26 cellular contexts compared by ENCODE assay signal in genomic region chr16:31438414-31438813, GRCh38. TPM values are rescaled to one million over a fixed set of nuclear protein-coding genes. Genes with fewer than 3 reads are reported as not detected.
DNase-seq lines count a peak whose midpoint lies in the region; ATAC-seq and TF ChIP-seq lines count a peak whose summit lies in the region.
"Had no signal": no experiment of that assay in that cellular context is flagged by ENCODE, and none has a peak within 500 bp of the region (broad histone marks: within the 10 kb centered on the region; RNA-seq: fewer than 3 reads in every experiment).

No MANE protein-coding gene starts in this region.

- H3K9me3 ChIP-seq in cardiac muscle cell (ENCODE audit: low read depth) (no peaks in the 10 kb centered on the region), Karpas-422 (ENCODE audit: low read length) (no peaks in the 10 kb centered on the region), sigmoid colon (no peaks in the 10 kb centered on the region)
- H3K9me3 ChIP-seq: BLaER1, HAP-1 had no signal

- H4K20me1 ChIP-seq in Karpas-422 (ENCODE audit: insufficient read depth, low read depth, low read length): no peaks in the 10 kb centered on the region
- H4K20me1 ChIP-seq: BLaER1 had no signal

- H3K4me1 ChIP-seq in cardiac muscle cell (ENCODE audit: low read depth): peaks cover 14% of the 10 kb centered on the region
- H3K4me1 ChIP-seq in Karpas-422 (ENCODE audit: low read length): peaks cover 29% of the 10 kb centered on the region
- H3K4me1 ChIP-seq in sigmoid colon: peaks cover 0 to 12% (median 7%) of the 10 kb centered on the region in 4 donors

- DNase-seq in cardiac muscle cell (ENCODE audit: low read depth in 1 of 2, low spot score in 1 of 2) (peak in 1 of 2 donors; percentile 32), left ventricle myocardium superior (no peak), Karpas-422 (no peak), chondrocyte (ENCODE audit: low spot score) (peak; percentile 5), sigmoid colon (peak; percentile 25), Calu3 (no peak), NCI-H446 treated with DMSO at 0.1 percent for 48 hours (lab: John Stamatoyannopoulos, UW) (no peak), posterior vena cava (ENCODE audit: low spot score) (no peak)
- DNase-seq: NCI-H1092, NCI-H1417 treated with DMSO at 0.1 percent for 48 hours, NCI-H1694 treated with DMSO at 0.1 percent for 48 hours, NCI-H2081, NCI-H345, NCI-H524, NCI-H748 treated with DMSO at 0.1 percent for 48 hours, RPMI8226, SHP77 had no signal

- H3K27ac ChIP-seq in cardiac muscle cell (peak overlapping the region; percentile 8), Karpas-422 (ENCODE audit: low read length) (no peak overlapping the region), sigmoid colon (no peak overlapping the region)
- H3K27ac ChIP-seq: BLaER1 had no signal

- H3K4me3 Mint-ChIP-seq in chondrocyte (ENCODE audit: unreplicated experiment) (no peak overlapping the region), Calu3 (ENCODE audit: low read depth, unreplicated experiment) (no peak overlapping the region)
- H3K4me3 Mint-ChIP-seq: CD4-positive, CD25-positive, alpha-beta regulatory T cell; GM23338 had no signal

- H3K9me2 ChIP-seq in Karpas-422 (replicated peaks; ENCODE audit: insufficient read depth, low read length): no peaks in the 10 kb centered on the region

- no peaks in the 10 kb centered on the region for H3K36me3 Mint-ChIP-seq in chondrocyte (ENCODE audit: low read depth)
- peaks cover 17% of the 10 kb centered on the region for H3K36me3 Mint-ChIP-seq in Calu3 (ENCODE audit: insufficient read depth, unreplicated experiment)
- H3K36me3 Mint-ChIP-seq: CD4-positive, CD25-positive, alpha-beta regulatory T cell had no signal

- no peak for TF ChIP-seq EP300 in sigmoid colon (IDR thresholded peaks at IDR 0.05)

- H3K4me2 ChIP-seq in Karpas-422 (ENCODE audit: low read depth, low read length, poor library complexity, severe bottlenecking): peak overlapping the region; percentile 73
- H3K4me2 ChIP-seq: GM23338 had no signal

- no peak overlapping the region for H2AFZ ChIP-seq in Karpas-422 (ENCODE audit: low read length)
- H2AFZ ChIP-seq: GM23338 had no signal

- no peak for TF ChIP-seq POLR2A in sigmoid colon (IDR thresholded peaks at IDR 0.05)

- no peak overlapping the region for H3K4me3 ChIP-seq in cardiac muscle cell
- no peak overlapping the region for H3K4me3 ChIP-seq in Karpas-422 (ENCODE audit: low read length)
- no peak overlapping the region for H3K4me3 ChIP-seq in sigmoid colon
- H3K4me3 ChIP-seq: BLaER1, GM12878, GM23338, HAP-1 had no signal

- H3K79me2 ChIP-seq in Karpas-422 (ENCODE audit: low read length): no peaks in the 10 kb centered on the region

- no peak for ATAC-seq in left ventricle myocardium superior
- ATAC-seq: GM23338 had no signal

- intact Hi-C loops in left ventricle myocardium superior (cut with micrococcal nuclease): no loop called here
- intact Hi-C loops in sigmoid colon (cut with DNase I): no loop called here
- intact Hi-C loops in Calu3 (cut with micrococcal nuclease; ENCODE audit: unreplicated experiment): no loop called here
- intact Hi-C loops in posterior vena cava (cut with DNase I): no loop called here

- H3K27me3 Mint-ChIP-seq in chondrocyte (ENCODE audit: low read depth) (no peaks in the 10 kb centered on the region), Calu3 (ENCODE audit: unreplicated experiment) (peaks cover 8% of the 10 kb centered on the region)

- 81 to 83% methylated on average over 2 of the region's 2 CpGs for WGBS in sigmoid colon, 2 donors

- H3K9me3 Mint-ChIP-seq in chondrocyte (ENCODE audit: low read depth): no peaks in the 10 kb centered on the region
- H3K9me3 Mint-ChIP-seq in Calu3 (ENCODE audit: low read depth, unreplicated experiment): no peaks in the 10 kb centered on the region
- H3K9me3 Mint-ChIP-seq: CD4-positive, CD25-positive, alpha-beta regulatory T cell; GM23338 had no signal

- CTCF ChIA-PET in Calu3 (lab: Charles Lee): no interaction called here

- H3K27me3 ChIP-seq in cardiac muscle cell (no peaks in the 10 kb centered on the region), Karpas-422 (ENCODE audit: low read length) (no peaks in the 10 kb centered on the region), sigmoid colon (no peaks in the 10 kb centered on the region)
- H3K27me3 ChIP-seq: BLaER1 had no signal

- H3K27ac Mint-ChIP-seq in chondrocyte (ENCODE audit: unreplicated experiment) (no peak overlapping the region), Calu3 (ENCODE audit: unreplicated experiment) (no peak overlapping the region)
- H3K27ac Mint-ChIP-seq: CD4-positive, CD25-positive, alpha-beta regulatory T cell; GM23338 had no signal

- TF ChIP-seq CTCF in cardiac muscle cell (IDR thresholded peaks at IDR 0.05; ENCODE audit: low read depth, low read length) (no peak), chondrocyte (IDR thresholded peaks at IDR 0.05) (no peak), sigmoid colon (IDR thresholded peaks at IDR 0.05) (no peak), Calu3 (IDR thresholded peaks at IDR 0.05; ENCODE audit: unreplicated experiment) (no peak)

- no TSS peak for BruUV-seq in Calu3 (replicated peaks; lab: Mats Ljungman, UMichigan)

- H3K36me3 ChIP-seq in cardiac muscle cell (no peaks in the 10 kb centered on the region), Karpas-422 (ENCODE audit: insufficient read depth, low read length) (no peaks in the 10 kb centered on the region), sigmoid colon (no peaks in the 10 kb centered on the region)
- H3K36me3 ChIP-seq: BLaER1, HAP-1 had no signal

- H3K9ac ChIP-seq in Karpas-422 (ENCODE audit: low read length): no peak overlapping the region
- H3K9ac ChIP-seq: BLaER1 had no signal

- H3K4me1 Mint-ChIP-seq in chondrocyte (ENCODE audit: low read depth) (peaks cover 13% of the 10 kb centered on the region), Calu3 (ENCODE audit: low read depth, unreplicated experiment) (peaks cover 7% of the 10 kb centered on the region)

RNA-seq across cellular contexts. Expression of gene ZNF843, which starts 4.2 kb away (rescaled TPM):
- total RNA-seq in cardiac muscle cell (10.3 and 14.0 TPM in 2 replicates), left ventricle myocardium superior (1.6 TPM), chondrocyte (2.3 to 3.7 TPM (median 2.8 TPM) in 3 replicates), sigmoid colon (1 to 10 TPM in 3 of 4 donors, under 1 TPM in 1; 0.36 to 5.3 (median 1.1) TPM), Calu3 (2022) (0.17 TPM in 1 of 2 replicates, not detected in the other), posterior vena cava (1 to 10 TPM; 1.0 to 1.9 TPM)
- polyA plus RNA-seq in cardiac muscle cell (4.1 and 4.3 TPM in 2 replicates), sigmoid colon (1 to 10 TPM in 1 of 3 donors, under 1 TPM in 1, not detected in 1; 0.22 to 1.8 TPM)
- total RNA-seq in Karpas-422 (2014; rRNA removed; shearing (Covaris generic); ENCODE audit: low replicate concordance): not detected in 2 replicates
- total RNA-seq: A172, Daoy, GM23338, HT-29 had no signal
- polyA plus RNA-seq: GM23338 had no signal

RNA-seq across cellular contexts. Expression of gene COX6A2, which starts 10.3 kb away (rescaled TPM):
- 40.7 and 69.7 TPM in 2 replicates for total RNA-seq in cardiac muscle cell
- polyA plus RNA-seq in cardiac muscle cell: 166 and 187 TPM in 2 replicates
- total RNA-seq in left ventricle myocardium superior: 1,516 TPM
- not detected in 2 replicates for total RNA-seq in Karpas-422 (2014; rRNA removed; shearing (Covaris generic); ENCODE audit: low replicate concordance)
- not detected in 3 replicates for total RNA-seq in chondrocyte
- total RNA-seq in sigmoid colon: not detected
- 1 to 10 TPM in 1 of 3 donors, under 1 TPM in 1, not detected in 1; 0.32 to 4.8 TPM for polyA plus RNA-seq in sigmoid colon
- not detected in 2 replicates for total RNA-seq in Calu3 (2022)
- 1 to 10 TPM; 1.1 to 1.5 TPM for total RNA-seq in posterior vena cava
- total RNA-seq: A172; CD4-positive, CD25-positive, alpha-beta regulatory T cell; Daoy; GM12878; GM23338; HT-29; SK-MEL-5 had no signal
- polyA plus RNA-seq: CD4-positive, CD25-positive, alpha-beta regulatory T cell; GM12878 had no signal

RNA-seq across cellular contexts. Expression of gene ARMC5, which starts 20.9 kb away (rescaled TPM):
- total RNA-seq in cardiac muscle cell (19.7 and 21.7 TPM in 2 replicates), left ventricle myocardium superior (5.4 TPM), chondrocyte (12.2 to 13.2 TPM (median 12.4 TPM) in 3 replicates), sigmoid colon (1 to 10 TPM; 3.9 to 9.5 (median 6.6) TPM), Calu3 (2022) (13.2 and 13.6 TPM in 2 replicates), posterior vena cava (1 to 10 TPM; 6.4 to 8.3 TPM)
- polyA plus RNA-seq in cardiac muscle cell (26.0 and 28.7 TPM in 2 replicates), sigmoid colon (10 to 100 TPM in 1 of 3 donors, 1 to 10 TPM in 2; 2.4 to 11.1 (median 2.8) TPM)
- 1.5 and 2.3 TPM in 2 replicates for total RNA-seq in Karpas-422 (2014; rRNA removed; shearing (Covaris generic); ENCODE audit: low replicate concordance)

RNA-seq across cellular contexts. Expression of gene TGFB1I1, which starts 33.5 kb away (rescaled TPM):
- total RNA-seq in cardiac muscle cell (39.1 and 42.4 TPM in 2 replicates), left ventricle myocardium superior (13.6 TPM), chondrocyte (124 to 224 TPM (median 221 TPM) in 3 replicates), sigmoid colon (100 to 1,000 TPM; 124 to 339 (median 205) TPM), Calu3 (2022) (14.5 and 18.7 TPM in 2 replicates), posterior vena cava (100 to 1,000 TPM; 232 to 239 TPM)
- polyA plus RNA-seq in cardiac muscle cell (54.0 and 55.8 TPM in 2 replicates), sigmoid colon (10 to 100 TPM; 10.4 to 31.2 (median 21.0) TPM)
- not detected in 2 replicates for total RNA-seq in Karpas-422 (2014; rRNA removed; shearing (Covaris generic); ENCODE audit: low replicate concordance)

RNA-seq across cellular contexts. Expression of gene SLC5A2, which starts 44.5 kb away (rescaled TPM):
- 0.36 TPM in 1 of 2 replicates, not detected in the other for total RNA-seq in cardiac muscle cell
- 3.4 and 4.9 TPM in 2 replicates for polyA plus RNA-seq in cardiac muscle cell
- not detected for total RNA-seq in left ventricle myocardium superior
- total RNA-seq in Karpas-422 (2014; rRNA removed; shearing (Covaris generic); ENCODE audit: low replicate concordance): not detected in 2 replicates
- not detected in 3 replicates for total RNA-seq in chondrocyte
- total RNA-seq in sigmoid colon: 1 to 10 TPM in 1 of 4 donors, under 1 TPM in 3; 0.49 to 1.1 (median 0.70) TPM
- 1 to 10 TPM in 2 of 3 donors, under 1 TPM in 1; 0.60 to 1.9 (median 1.2) TPM for polyA plus RNA-seq in sigmoid colon
- 0.54 and 1.6 TPM in 2 replicates for total RNA-seq in Calu3 (2022)
- total RNA-seq in posterior vena cava: under 1 TPM in 1 of 2 donors, not detected in 1; 0.33 TPM
- total RNA-seq: A172, Daoy, GM12878 had no signal

Comparison
In these comparisons a context has a peak if more than half of its experiments do, and no peak if none do; other contexts are left out.
1. RNA of gene COX6A2, which starts 10.3 kb away (total RNA-seq): 1,516 TPM in left ventricle myocardium superior (single experiment); 40.7 to 69.7 TPM in cardiac muscle cell, 1.1 to 1.5 TPM in posterior vena cava, not detected in Karpas-422, not detected in chondrocyte, not detected in sigmoid colon and not detected in Calu3; every median in the first group is over 10 times any median in the second.
2. DNase-seq: peak in chondrocyte (single experiment) and sigmoid colon (single experiment); none in left ventricle myocardium superior (single experiment), Karpas-422 (single experiment), Calu3 (single experiment), NCI-H446 treated with DMSO at 0.1 percent for 48 hours (single experiment) and posterior vena cava (single experiment).